12 cellular contexts compared by ENCODE assay signal in genomic region chr4:1198070-1198844, GRCh38. TPM values are rescaled to one million over a fixed set of nuclear protein-coding genes. Genes with fewer than 3 reads are reported as not detected.
DNase-seq lines count a peak whose midpoint lies in the region; ATAC-seq and TF ChIP-seq lines count a peak whose summit lies in the region.
"Had no signal": no experiment of that assay in that cellular context is flagged by ENCODE, and none has a peak within 500 bp of the region (broad histone marks: within the 10 kb centered on the region; RNA-seq: fewer than 3 reads in every experiment).

No MANE protein-coding gene starts in this region.

- peaks cover 30% of the 10 kb centered on the region for H3K4me1 ChIP-seq in CD8-positive, alpha-beta T cell (ENCODE audit: insufficient read depth, low read length)

- POLR2A ChIA-PET in CD8-positive, alpha-beta T cell (lab: Charles Lee): no interaction called here
- POLR2A ChIA-PET in HEK293T (lab: Yijun Ruan, JAX): no interaction called here

- H3K4me3 Mint-ChIP-seq in CD8-positive, alpha-beta T cell: peak overlapping the region; percentile 43
- H3K4me3 Mint-ChIP-seq in osteocyte (ENCODE audit: unreplicated experiment): no peak overlapping the region
- H3K4me3 Mint-ChIP-seq: activated naive CD4-positive, alpha-beta T cell treated with anti-CD3 and anti-CD28 coated beads for 36 hours had no signal

- H3K27me3 Mint-ChIP-seq in CD8-positive, alpha-beta T cell (ENCODE audit: low read depth): no peaks in the 10 kb centered on the region
- H3K27me3 Mint-ChIP-seq in osteocyte (ENCODE audit: unreplicated experiment): peaks cover 3% of the 10 kb centered on the region
- H3K27me3 Mint-ChIP-seq: T-cell had no signal

- H3K36me3 Mint-ChIP-seq in CD8-positive, alpha-beta T cell: peaks cover 30% of the 10 kb centered on the region
- peaks cover 3% of the 10 kb centered on the region for H3K36me3 Mint-ChIP-seq in osteocyte (ENCODE audit: unreplicated experiment)

- no peak overlapping the region for H3K4me3 ChIP-seq in CD8-positive, alpha-beta T cell (ENCODE audit: low read depth, low read length)
- no peak overlapping the region for H3K4me3 ChIP-seq in H7 (ENCODE audit: insufficient read depth, low read depth, low read length)
- H3K4me3 ChIP-seq in fibroblast of mammary gland (ENCODE audit: control insufficient read depth, low read depth, low read length): peak overlapping the region; percentile 15

- CTCF ChIA-PET in CD8-positive, alpha-beta T cell (lab: Charles Lee): interaction anchor here (1.4 to 1.6 kb wide), 2 partner anchors 15 to 32 kb away, joined by 3 to 6 read pairs; no protein-coding TSS in a partner anchor
- CTCF ChIA-PET in HEK293T (lab: Yijun Ruan, JAX): no interaction called here

- no peak for TF ChIP-seq CTCF in CD8-positive, alpha-beta T cell (IDR thresholded peaks at IDR 0.05)
- TF ChIP-seq CTCF in fibroblast of mammary gland (conservative IDR thresholded peaks at IDR 0.05; ENCODE audit: control insufficient read depth, insufficient read depth, low read depth, low read length) (no peak), osteocyte (IDR thresholded peaks at IDR 0.05) (no peak)

- H3K9me3 ChIP-seq in CD8-positive, alpha-beta T cell (ENCODE audit: low read length): no peaks in the 10 kb centered on the region

- H3K27ac ChIP-seq in CD8-positive, alpha-beta T cell (ENCODE audit: low read depth, low read length): no peak overlapping the region

- no peak for DNase-seq in CD8-positive, alpha-beta T cell
- DNase-seq in H7 (peak; percentile 36), fibroblast of mammary gland (ENCODE audit: low read depth) (peak; percentile 90), osteocyte (ENCODE audit: extremely low spot score, unreplicated experiment) (peak; percentile 57), HEK293T (ENCODE audit: extremely low spot score) (no peak), NOMO-1 treated with dmso at 0.1 percent for 144 hours (lab: John Stamatoyannopoulos, UW; ENCODE audit: unreplicated experiment) (no peak)
- DNase-seq: activated naive CD4-positive, alpha-beta T cell treated with anti-CD3 and anti-CD28 coated beads for 36 hours; Calu3; erythroblast; retina had no signal

- H3K9me3 Mint-ChIP-seq in CD8-positive, alpha-beta T cell: no peaks in the 10 kb centered on the region
- H3K9me3 Mint-ChIP-seq in osteocyte (ENCODE audit: unreplicated experiment): no peaks in the 10 kb centered on the region
- H3K9me3 Mint-ChIP-seq: activated naive CD4-positive, alpha-beta T cell treated with anti-CD3 and anti-CD28 coated beads for 36 hours; T-cell had no signal

- intact Hi-C loops in CD8-positive, alpha-beta T cell (cut with DNase I, micrococcal nuclease): no loop called here

- no peaks in the 10 kb centered on the region for H3K36me3 ChIP-seq in CD8-positive, alpha-beta T cell (ENCODE audit: insufficient read depth, low read length)
- no peaks in the 10 kb centered on the region for H3K36me3 ChIP-seq in H7 (replicated peaks; ENCODE audit: control insufficient read depth, insufficient read depth, low read length)

- no peaks in the 10 kb centered on the region for H3K27me3 ChIP-seq in CD8-positive, alpha-beta T cell (ENCODE audit: insufficient read depth, low read length)
- H3K27me3 ChIP-seq in H7 (ENCODE audit: control insufficient read depth, insufficient read depth, low read length): no peaks in the 10 kb centered on the region

- peaks cover 36% of the 10 kb centered on the region for H3K4me1 Mint-ChIP-seq in CD8-positive, alpha-beta T cell (ENCODE audit: low read depth)
- H3K4me1 Mint-ChIP-seq in osteocyte (ENCODE audit: unreplicated experiment): peaks cover 35% of the 10 kb centered on the region

- no peak for ATAC-seq in CD8-positive, alpha-beta T cell
- ATAC-seq in GM21367 (IDR thresholded peaks at IDR 0.05; ENCODE audit: unreplicated experiment): no peak
- ATAC-seq: T-cell had no signal

- H3K27ac Mint-ChIP-seq in CD8-positive, alpha-beta T cell: peak overlapping the region; percentile 55
- no peak overlapping the region for H3K27ac Mint-ChIP-seq in osteocyte (ENCODE audit: unreplicated experiment)
- H3K27ac Mint-ChIP-seq: activated naive CD4-positive, alpha-beta T cell treated with anti-CD3 and anti-CD28 coated beads for 36 hours had no signal

TF ChIP-seq in HEK293T, 16 proteins besides CTCF, POLR2A, EP300 and RAD21:
- TF ChIP-seq FOXK2 (IDR thresholded peaks at IDR 0.05): no peak
- TF ChIP-seq LEF1 (IDR thresholded peaks at IDR 0.05; ENCODE audit: borderline replicate concordance): no peak
- TF ChIP-seq PKNOX1 (IDR thresholded peaks at IDR 0.05): no peak
- TF ChIP-seq L3MBTL2 (conservative IDR thresholded peaks at IDR 0.05): no peak
- TF ChIP-seq ZNF384 (IDR thresholded peaks at IDR 0.05): no peak
- no peak for TF ChIP-seq HDGF (IDR thresholded peaks at IDR 0.05; ENCODE audit: borderline replicate concordance)
- TF ChIP-seq ELF4 (IDR thresholded peaks at IDR 0.05): no peak
- TF ChIP-seq ARNT (IDR thresholded peaks at IDR 0.05): no peak
- TF ChIP-seq BHLHE40 (IDR thresholded peaks at IDR 0.05; ENCODE audit: borderline replicate concordance): no peak
- TF ChIP-seq FOXM1 (IDR thresholded peaks at IDR 0.05; ENCODE audit: borderline replicate concordance): no peak
- TF ChIP-seq TARDBP (IDR thresholded peaks at IDR 0.05): no peak
- TF ChIP-seq SUZ12 (IDR thresholded peaks at IDR 0.05): no peak
- no peak for TF ChIP-seq NFRKB (IDR thresholded peaks at IDR 0.05)
- no peak for TF ChIP-seq SP1 (IDR thresholded peaks at IDR 0.05)
- TF ChIP-seq CTBP1 (IDR thresholded peaks at IDR 0.05; ENCODE audit: borderline replicate concordance): no peak
- TF ChIP-seq FOXA1 (IDR thresholded peaks at IDR 0.05): no peak
TF ChIP-seq in HEK293T: peak in this region for 0.

RNA-seq across cellular contexts. Expression of gene SPON2, which starts 25.9 kb away (rescaled TPM):
- 10 to 100 TPM; 25.1 to 26.4 TPM for total RNA-seq in CD8-positive, alpha-beta T cell
- total RNA-seq in H7 (2014; rRNA removed; shearing (Covaris generic)): 0.62 and 2.5 TPM in 2 replicates
- 149 and 168 TPM in 2 replicates for total RNA-seq in osteocyte

RNA-seq across cellular contexts. Expression of gene CTBP1, which starts 50.7 kb away (rescaled TPM):
- total RNA-seq in CD8-positive, alpha-beta T cell: 100 to 1,000 TPM; 129 to 132 TPM
- total RNA-seq in H7 (2014; rRNA removed; shearing (Covaris generic)): 267 and 360 TPM in 2 replicates
- 172 and 176 TPM in 2 replicates for total RNA-seq in osteocyte

Comparison
In these comparisons a context has a peak if more than half of its experiments do, and no peak if none do; other contexts are left out.
1. DNase-seq: peak in H7 (single experiment), fibroblast of mammary gland (single experiment) and osteocyte (single experiment); none in CD8-positive, alpha-beta T cell (0 of 7), HEK293T (single experiment) and NOMO-1 treated with dmso at 0.1 percent for 144 hours (single experiment).